ENCODE assay signal across 8 cellular contexts in genomic region chr15:101613130-101614000, GRCh38. TPM values are rescaled to one million over a fixed set of nuclear protein-coding genes. Genes with fewer than 3 reads are reported as not detected.
DNase-seq lines count a peak whose midpoint lies in the region; ATAC-seq and TF ChIP-seq lines count a peak whose summit lies in the region.

No MANE protein-coding gene starts in this region.

- H3K9me3 ChIP-seq in Peyer's patch (no peaks in the 10 kb centered on the region), gastroesophageal sphincter (no peaks in the 10 kb centered on the region), psoas muscle (no peaks in the 10 kb centered on the region)

- no peaks in the 10 kb centered on the region for H3K9me3 Mint-ChIP-seq in immature natural killer cell

- H3K27ac ChIP-seq in Peyer's patch (no peak overlapping the region), gastroesophageal sphincter (peak overlapping the region in 3 of 4 donors; percentile 54 to 72 (median 65)), psoas muscle (peak overlapping the region; percentile 67)

- no peak overlapping the region for H3K27ac Mint-ChIP-seq in immature natural killer cell

- H3K27me3 ChIP-seq in Peyer's patch (no peaks in the 10 kb centered on the region), gastroesophageal sphincter (no peaks in the 10 kb centered on the region), psoas muscle (ENCODE audit: insufficient read depth in 3 of 3, low read length in 2 of 3) (no peaks in the 10 kb centered on the region)

- H3K4me3 ChIP-seq in Peyer's patch, result no peak overlapping the region
- no peak overlapping the region for H3K4me3 ChIP-seq in gastroesophageal sphincter
- H3K4me3 ChIP-seq in psoas muscle, result no peak overlapping the region

- H3K36me3 Mint-ChIP-seq in immature natural killer cell, result peaks cover 5 to 8% (median 7%) of the 10 kb centered on the region in 3 donors

- no peaks in the 10 kb centered on the region for H3K4me1 Mint-ChIP-seq in immature natural killer cell

- no peak overlapping the region for H3K4me3 Mint-ChIP-seq in immature natural killer cell

- TF ChIP-seq EP300 in gastroesophageal sphincter (IDR thresholded peaks at IDR 0.05), result no peak

- WGBS in gastroesophageal sphincter (ENCODE audit: low coverage in 1 of 2), 2 donors, result 36 to 69% methylated on average over 5 of the region's 20 CpGs
- 17 to 29% (median 24%) methylated on average over 20 of the region's 20 CpGs for WGBS in psoas muscle, 3 donors

- TF ChIP-seq POLR2A in Peyer's patch (IDR thresholded peaks at IDR 0.05) (no peak), gastroesophageal sphincter (IDR thresholded peaks at IDR 0.05) (no peak)

- H3K4me1 ChIP-seq in Peyer's patch, result peaks cover 0 to 28% (median 2%) of the 10 kb centered on the region in 4 donors
- peaks cover 0 to 49% (median 14%) of the 10 kb centered on the region in 3 donors for H3K4me1 ChIP-seq in gastroesophageal sphincter
- peaks cover 68% of the 10 kb centered on the region for H3K4me1 ChIP-seq in psoas muscle

- TF ChIP-seq CTCF in GM13976 (IDR thresholded peaks at IDR 0.05; ENCODE audit: borderline replicate concordance, control extremely low read depth, extremely low read depth, insufficient read depth, missing control alignments), result no peak
- TF ChIP-seq CTCF in Peyer's patch (IDR thresholded peaks at IDR 0.05), result no peak
- TF ChIP-seq CTCF in gastroesophageal sphincter (IDR thresholded peaks at IDR 0.05), result no peak
- TF ChIP-seq CTCF in psoas muscle (IDR thresholded peaks at IDR 0.05), result no peak

- H3K36me3 ChIP-seq in Peyer's patch (no peaks in the 10 kb centered on the region), gastroesophageal sphincter (no peaks in the 10 kb centered on the region), psoas muscle (ENCODE audit: insufficient read depth in 1 of 2, low read depth in 1 of 2) (no peaks in the 10 kb centered on the region)

- in situ Hi-C loops in GM13976 (cut with MboI; ENCODE audit: low sequenced_read_pairs, unreplicated experiment), result no loop called here

- peak; percentile 34 for ATAC-seq in gastroesophageal sphincter
- peak; percentile 65 to 71 (median 69) for ATAC-seq in psoas muscle

- DNase-seq in GM13976 (ENCODE audit: low spot score) (peak; percentile 29), Peyer's patch (peak in 2 of 3 donors; percentile 87 to 88), psoas muscle (peak; percentile 86 to 96), immature natural killer cell (no peak), NOMO-1 treated with dmso at 0.1 percent for 144 hours (lab: John Stamatoyannopoulos, UW; ENCODE audit: unreplicated experiment) (no peak), NOMO-1 (lab: John Stamatoyannopoulos, UW; ENCODE audit: unreplicated experiment in 2 of 2) (no peak)
- DNase-seq in central memory CD4-positive, alpha-beta T cell, result no peak

- H3K27me3 Mint-ChIP-seq in immature natural killer cell (ENCODE audit: low read depth in 3 of 3), result peaks cover 0 to 2% (median 2%) of the 10 kb centered on the region in 3 donors

- intact Hi-C loops in psoas muscle (cut with DNase I), result loop anchor here in 1 of 2 donors (5.0 kb wide), 1 partner anchor 34 kb away; no protein-coding TSS in a partner anchor

RNA-seq across cellular contexts. Expression of gene TM2D3, which starts 38.8 kb away (rescaled TPM):
- total RNA-seq in Peyer's patch (10 to 100 TPM; 20.8 to 99.9 (median 28.5) TPM), gastroesophageal sphincter (10 to 100 TPM; 38.2 to 58.3 (median 50.7) TPM), psoas muscle (10 to 100 TPM; 34.8 to 46.9 (median 41.3) TPM)
- polyA plus RNA-seq in psoas muscle (10 to 100 TPM; 30.4 to 69.6 (median 59.2) TPM), immature natural killer cell (10 to 100 TPM; 39.9 to 73.1 (median 52.6) TPM)

Comparison
In these comparisons a context has a peak if more than half of its experiments do, and no peak if none do; other contexts are left out.
1. DNase-seq: peak in GM13976 (single experiment), Peyer's patch (2 of 3) and psoas muscle (2 of 2); none in central memory CD4-positive, alpha-beta T cell (single experiment), immature natural killer cell (0 of 3), NOMO-1 treated with dmso at 0.1 percent for 144 hours (single experiment) and NOMO-1 (0 of 2).
2. H3K27ac ChIP-seq: peak in gastroesophageal sphincter (3 of 4) and psoas muscle (single experiment); none in Peyer's patch (0 of 4).